Comparison of ENCODE assay signal across 10 cellular contexts in the genomic region with DNA sequence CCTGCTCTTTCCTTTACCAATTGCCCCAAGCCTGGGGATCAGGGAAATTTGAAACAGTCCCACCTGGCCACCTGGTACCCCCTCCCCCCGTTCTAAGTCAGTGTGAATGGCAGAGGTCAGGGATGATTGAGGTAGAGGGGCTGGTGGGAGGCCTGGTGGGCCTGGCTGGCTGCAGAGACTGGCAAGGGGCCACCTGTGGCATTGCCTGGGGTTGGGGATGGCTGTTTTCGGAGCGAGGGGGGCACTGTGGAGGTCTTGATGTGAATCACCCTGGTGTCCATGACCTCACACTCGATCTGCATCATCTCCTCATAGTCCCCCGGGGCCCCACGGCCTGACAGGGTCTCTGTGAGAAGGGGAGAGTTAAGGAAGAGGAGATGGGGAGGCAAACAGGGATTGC. TPM values are rescaled to one million over a fixed set of nuclear protein-coding genes. Genes with fewer than 3 reads are reported as not detected.
DNase-seq lines count a peak whose midpoint lies in the region; TF ChIP-seq lines count a peak whose summit lies in the region.
"Had no signal": no experiment of that assay in that cellular context is flagged by ENCODE, and none has a peak within 500 bp of the region (broad histone marks: within the 10 kb centered on the region; RNA-seq: fewer than 3 reads in every experiment).

No MANE protein-coding gene starts in this region.

- CTCF ChIA-PET in activated CD4-positive, alpha-beta T cell treated with anti-CD3 and anti-CD28 coated beads, Interleukin-2, amount 10 ng/mL, durations not matched to agents 7 days and 5 days (lab: Charles Lee): no interaction called here

- no peaks in the 10 kb centered on the region for H3K27me3 ChIP-seq in suprapubic skin
- H3K27me3 ChIP-seq: body of pancreas had no signal

- H3K27me3 Mint-ChIP-seq in endothelial cell (ENCODE audit: unreplicated experiment): peaks cover 11% of the 10 kb centered on the region
- H3K27me3 Mint-ChIP-seq in activated CD4-positive, alpha-beta T cell treated with anti-CD3 and anti-CD28 coated beads, Interleukin-2, amount 10 ng/mL, durations not matched to agents 7 days and 5 days: no peaks in the 10 kb centered on the region

- peak overlapping the region; percentile 13 for H3K27ac ChIP-seq in suprapubic skin
- H3K27ac ChIP-seq: body of pancreas, psoas muscle, VCaP had no signal

- peaks cover 52% of the 10 kb centered on the region for H3K36me3 ChIP-seq in suprapubic skin

- H3K9me3 Mint-ChIP-seq in endothelial cell (ENCODE audit: unreplicated experiment): no peaks in the 10 kb centered on the region
- no peaks in the 10 kb centered on the region for H3K9me3 Mint-ChIP-seq in activated CD4-positive, alpha-beta T cell treated with anti-CD3 and anti-CD28 coated beads, Interleukin-2, amount 10 ng/mL, durations not matched to agents 7 days and 5 days
- H3K9me3 Mint-ChIP-seq: activated T-helper 1 cell treated with anti-CD3 and anti-CD28 coated beads, Interleukin-12 subunit alpha, Interleukin-12 subunit beta, Interleukin-2, Interleukin-4 antibody, amounts not matched to agents 30 ng/mL and 10 ng/mL and 1 ng/mL, durations not matched to agents 14 hours and 24 hours and 36 hours had no signal

- 84% methylated on average over 6 of the region's 6 CpGs for WGBS in suprapubic skin

- no peak for TF ChIP-seq POLR2A in suprapubic skin (IDR thresholded peaks at IDR 0.05)

- H3K4me3 ChIP-seq in suprapubic skin: no peak overlapping the region
- H3K4me3 ChIP-seq: body of pancreas, psoas muscle had no signal

- H3K36me3 Mint-ChIP-seq in endothelial cell (ENCODE audit: low read depth, unreplicated experiment): peaks cover 35% of the 10 kb centered on the region
- peaks cover 30% of the 10 kb centered on the region for H3K36me3 Mint-ChIP-seq in activated CD4-positive, alpha-beta T cell treated with anti-CD3 and anti-CD28 coated beads, Interleukin-2, amount 10 ng/mL, durations not matched to agents 7 days and 5 days (ENCODE audit: low read depth)

- DNase-seq in endothelial cell (ENCODE audit: low spot score) (no peak), suprapubic skin (ENCODE audit: low spot score in 2 of 2) (no peak)
- DNase-seq in activated CD4-positive, alpha-beta T cell treated with anti-CD3 and anti-CD28 coated beads, Interleukin-2, amount 10 ng/mL, durations not matched to agents 7 days and 5 days: no peak
- DNase-seq: body of pancreas, NCI-H1105, NCI-H524, psoas muscle, SHP77 treated with DMSO at 0.1 percent for 48 hours had no signal

- H3K9me3 ChIP-seq in suprapubic skin: no peaks in the 10 kb centered on the region
- H3K9me3 ChIP-seq: body of pancreas, psoas muscle had no signal

- peaks cover 47% of the 10 kb centered on the region for H3K4me1 ChIP-seq in suprapubic skin

- H3K27ac Mint-ChIP-seq in endothelial cell (ENCODE audit: unreplicated experiment): peak overlapping the region; percentile 77
- H3K27ac Mint-ChIP-seq in activated CD4-positive, alpha-beta T cell treated with anti-CD3 and anti-CD28 coated beads, Interleukin-2, amount 10 ng/mL, durations not matched to agents 7 days and 5 days: no peak overlapping the region
- H3K27ac Mint-ChIP-seq: activated T-helper 1 cell treated with anti-CD3 and anti-CD28 coated beads, Interleukin-12 subunit alpha, Interleukin-12 subunit beta, Interleukin-2, Interleukin-4 antibody, amounts not matched to agents 30 ng/mL and 10 ng/mL and 1 ng/mL, durations not matched to agents 14 hours and 24 hours and 36 hours had no signal

- TF ChIP-seq CTCF in endothelial cell (IDR thresholded peaks at IDR 0.05; ENCODE audit: unreplicated experiment): no peak
- TF ChIP-seq CTCF in suprapubic skin (IDR thresholded peaks at IDR 0.05): no peak

- H3K4me3 Mint-ChIP-seq in endothelial cell (ENCODE audit: unreplicated experiment): no peak overlapping the region
- no peak overlapping the region for H3K4me3 Mint-ChIP-seq in activated CD4-positive, alpha-beta T cell treated with anti-CD3 and anti-CD28 coated beads, Interleukin-2, amount 10 ng/mL, durations not matched to agents 7 days and 5 days
- H3K4me3 Mint-ChIP-seq: activated T-helper 1 cell treated with anti-CD3 and anti-CD28 coated beads, Interleukin-12 subunit alpha, Interleukin-12 subunit beta, Interleukin-2, Interleukin-4 antibody, amounts not matched to agents 30 ng/mL and 10 ng/mL and 1 ng/mL, durations not matched to agents 14 hours and 24 hours and 36 hours had no signal

- POLR2A ChIA-PET in activated CD4-positive, alpha-beta T cell treated with anti-CD3 and anti-CD28 coated beads, Interleukin-2, amount 10 ng/mL, durations not matched to agents 7 days and 5 days (lab: Charles Lee): no interaction called here

- H3K4me1 Mint-ChIP-seq in endothelial cell (ENCODE audit: unreplicated experiment): peaks cover 27% of the 10 kb centered on the region
- peaks cover 10% of the 10 kb centered on the region for H3K4me1 Mint-ChIP-seq in activated CD4-positive, alpha-beta T cell treated with anti-CD3 and anti-CD28 coated beads, Interleukin-2, amount 10 ng/mL, durations not matched to agents 7 days and 5 days

- no peak for TF ChIP-seq EP300 in suprapubic skin (IDR thresholded peaks at IDR 0.05)

RNA-seq across cellular contexts. Expression of a gene that starts 6.5 kb away (rescaled TPM):
- total RNA-seq in endothelial cell (ENCODE audit: unreplicated experiment) (7.5 TPM), suprapubic skin (10 to 100 TPM; 25.7 to 52.5 (median 40.2) TPM)
- 1 to 10 TPM; 3.9 to 6.7 TPM for total RNA-seq in activated CD4-positive, alpha-beta T cell treated with anti-CD3 and anti-CD28 coated beads, Interleukin-2, amount 10 ng/mL, durations not matched to agents 7 days and 5 days

RNA-seq across cellular contexts. Expression of a gene that starts 12.4 kb away (rescaled TPM):
- total RNA-seq in endothelial cell (ENCODE audit: unreplicated experiment) (72.9 TPM), suprapubic skin (100 to 1,000 TPM in 1 of 4 donors, 10 to 100 TPM in 3; 55.8 to 161 (median 74.0) TPM)
- total RNA-seq in activated CD4-positive, alpha-beta T cell treated with anti-CD3 and anti-CD28 coated beads, Interleukin-2, amount 10 ng/mL, durations not matched to agents 7 days and 5 days: 100 to 1,000 TPM; 141 to 142 TPM

RNA-seq across cellular contexts. Expression of a gene that starts 14.5 kb away (rescaled TPM):
- total RNA-seq in endothelial cell (ENCODE audit: unreplicated experiment) (5.2 TPM), suprapubic skin (10 to 100 TPM in 1 of 4 donors, 1 to 10 TPM in 3; 3.5 to 10.6 (median 5.6) TPM)
- 1 to 10 TPM; 6.6 to 7.8 TPM for total RNA-seq in activated CD4-positive, alpha-beta T cell treated with anti-CD3 and anti-CD28 coated beads, Interleukin-2, amount 10 ng/mL, durations not matched to agents 7 days and 5 days

RNA-seq across cellular contexts. Expression of a gene that starts 36.1 kb away (rescaled TPM):
- total RNA-seq in endothelial cell (ENCODE audit: unreplicated experiment) (2.1 TPM), suprapubic skin (1 to 10 TPM in 1 of 4 donors, under 1 TPM in 3; 0.42 to 2.1 (median 0.45) TPM)
- under 1 TPM; 0.17 to 0.23 TPM for total RNA-seq in activated CD4-positive, alpha-beta T cell treated with anti-CD3 and anti-CD28 coated beads, Interleukin-2, amount 10 ng/mL, durations not matched to agents 7 days and 5 days
- total RNA-seq: body of pancreas had no signal

RNA-seq across cellular contexts. Expression of a gene that starts 38.3 kb away (rescaled TPM):
- total RNA-seq in endothelial cell (ENCODE audit: unreplicated experiment): 44.4 TPM
- total RNA-seq in suprapubic skin: 100 to 1,000 TPM in 1 of 4 donors, 10 to 100 TPM in 3; 42.8 to 183 (median 72.2) TPM
- 1 to 10 TPM; 8.3 to 9.2 TPM for total RNA-seq in activated CD4-positive, alpha-beta T cell treated with anti-CD3 and anti-CD28 coated beads, Interleukin-2, amount 10 ng/mL, durations not matched to agents 7 days and 5 days
